27 cellular contexts compared by ENCODE assay signal in the genomic region with DNA sequence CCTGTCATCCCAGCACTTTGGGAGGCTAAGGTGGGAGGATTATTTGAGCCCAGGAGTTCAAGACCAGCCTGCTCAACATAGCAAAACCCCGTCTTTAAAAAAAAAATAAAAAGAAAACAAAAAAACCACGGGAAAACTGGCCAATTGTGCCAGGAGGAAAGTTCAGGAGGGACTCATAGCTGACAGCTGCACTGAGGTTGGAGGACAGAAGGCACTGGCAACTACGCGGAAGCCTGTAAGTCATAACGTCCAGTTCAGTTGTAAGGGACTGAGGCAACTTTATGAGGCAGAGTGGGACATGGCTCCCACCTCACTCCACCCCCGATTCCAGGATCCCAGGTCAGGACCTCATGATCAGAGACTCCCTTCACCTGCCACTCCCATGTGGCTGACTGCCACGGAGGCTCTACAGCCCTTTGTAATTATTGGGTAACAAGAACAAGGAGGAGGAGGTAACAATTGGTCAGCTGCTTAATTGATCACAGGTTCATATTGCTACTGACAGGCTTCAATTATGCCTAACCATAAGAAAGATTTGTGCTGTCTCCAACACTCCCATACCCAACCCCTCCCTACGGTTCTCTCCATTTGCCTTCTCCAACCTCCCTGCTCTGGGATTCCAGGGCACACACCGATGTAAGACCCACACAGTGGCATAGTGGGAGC. TPM values are rescaled to one million over a fixed set of nuclear protein-coding genes. Genes with fewer than 3 reads are reported as not detected.
"Had no signal": no experiment of that assay in that cellular context is flagged by ENCODE, and none has a peak within 500 bp of the region (broad histone marks: within the 10 kb centered on the region; RNA-seq: fewer than 3 reads in every experiment).

No MANE protein-coding gene starts in this region.

- H3K27me3 ChIP-seq: breast epithelium, colonic mucosa, esophagus squamous epithelium, gastrocnemius medialis, left lung, ovary, right atrium auricular region had no signal

- H3K4me3 ChIP-seq: breast epithelium, colonic mucosa, esophagus squamous epithelium, gastrocnemius medialis, left lung, lung, ovary, psoas muscle, right atrium auricular region, tibial artery had no signal

- ATAC-seq: gastrocnemius medialis; left lung; natural killer cell; psoas muscle; stimulated activated naive CD8-positive, alpha-beta T cell treated with anti-CD3 and anti-CD28 coated beads, Interleukin-15, amount 100 ng/mL, for 72 hours had no signal

- H3K36me3 ChIP-seq: breast epithelium, colonic mucosa, esophagus squamous epithelium, gastrocnemius medialis, left lung, ovary, right atrium auricular region, tibial artery had no signal

- H3K4me1 ChIP-seq: breast epithelium, colonic mucosa, esophagus squamous epithelium, gastrocnemius medialis, psoas muscle, right atrium auricular region, tibial artery had no signal

- DNase-seq: activated B cell treated with CpG ODN at 0.5 μM for 24 hours; activated CD4-positive, alpha-beta T cell treated with anti-CD3 and anti-CD28 coated beads for 4 hours; activated CD4-positive, alpha-beta T cell treated with anti-CD3 and anti-CD28 coated beads, Interleukin-2, amount 50 U/mL, for 48 hours; activated naive CD4-positive, alpha-beta T cell treated with Interleukin-2 at 50 U/mL for 16 hours; activated naive CD8-positive, alpha-beta T cell treated with anti-CD3 and anti-CD28 coated beads for 36 hours; activated T-cell treated with anti-CD3 and anti-CD28 coated beads, Interleukin-2, amount 50 U/mL, for 48 hours; amniotic stem cell; colonic mucosa; endodermal cell; esophagus squamous epithelium; gastrocnemius medialis; hippocampal formation; kidney glomerular epithelial cell; left lung; natural killer cell; ovary; psoas muscle; stimulated activated CD4-positive, alpha-beta T cell treated with anti-CD3 and anti-CD28 coated beads, Interleukin-1b, Interleukin-23, amount 100 ng/mL, for 48 hours; stimulated activated naive CD8-positive, alpha-beta T cell treated with anti-CD3 and anti-CD28 coated beads, Interleukin-15, amount 100 ng/mL, for 72 hours; T-helper 9 cell; tibial artery had no signal

- H3K9me3 ChIP-seq: breast epithelium, colonic mucosa, esophagus squamous epithelium, gastrocnemius medialis, left lung, ovary, psoas muscle, right atrium auricular region, tibial artery had no signal

- H3K27ac ChIP-seq: breast epithelium, colonic mucosa, esophagus squamous epithelium, gastrocnemius medialis, left lung, ovary, psoas muscle, right atrium auricular region, tibial artery had no signal

RNA-seq across cellular contexts. Expression of a gene that starts 1.9 kb away (rescaled TPM):
- total RNA-seq: activated naive CD8-positive, alpha-beta T cell treated with anti-CD3 and anti-CD28 coated beads for 36 hours; endodermal cell; gastrocnemius medialis; mesenteric fat pad; natural killer cell; psoas muscle; right atrium auricular region; skeletal muscle tissue; ureter had no signal

RNA-seq across cellular contexts. Expression of a gene that starts 43.5 kb away (rescaled TPM):
- total RNA-seq: activated B cell treated with CpG ODN at 0.5 μM for 24 hours; activated naive CD8-positive, alpha-beta T cell treated with anti-CD3 and anti-CD28 coated beads for 36 hours; esophagus squamous epithelium; gastrocnemius medialis; lung; natural killer cell; psoas muscle; skeletal muscle tissue had no signal
